Comparison of ENCODE assay signal across 1 cellular context in the genomic region with DNA sequence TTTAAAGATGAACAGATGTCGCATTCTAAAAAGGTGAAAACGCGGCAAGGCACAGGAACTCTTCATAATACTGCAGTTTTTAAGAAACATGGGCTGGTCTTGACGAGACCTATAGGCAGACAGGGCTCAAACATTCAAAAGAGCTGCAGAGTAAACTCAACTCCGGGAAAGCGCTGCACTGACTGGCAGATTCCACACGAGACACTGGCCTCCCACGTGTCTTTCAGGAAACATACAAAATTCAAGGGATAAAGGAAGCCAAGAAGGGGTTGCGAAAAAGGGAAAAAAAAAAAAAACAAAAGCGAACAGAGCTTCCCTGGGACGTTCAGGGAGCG.
TF ChIP-seq lines count a peak whose summit lies in the region.

No MANE protein-coding gene starts in this region.

TF ChIP-seq in GM12878, 131 proteins besides CTCF, POLR2A, EP300 and RAD21 (continued from another document and continues in another):
- no peak for TF ChIP-seq MTA2 (IDR thresholded peaks at IDR 0.05; ENCODE audit: low read depth)
- TF ChIP-seq, protein P1, sequence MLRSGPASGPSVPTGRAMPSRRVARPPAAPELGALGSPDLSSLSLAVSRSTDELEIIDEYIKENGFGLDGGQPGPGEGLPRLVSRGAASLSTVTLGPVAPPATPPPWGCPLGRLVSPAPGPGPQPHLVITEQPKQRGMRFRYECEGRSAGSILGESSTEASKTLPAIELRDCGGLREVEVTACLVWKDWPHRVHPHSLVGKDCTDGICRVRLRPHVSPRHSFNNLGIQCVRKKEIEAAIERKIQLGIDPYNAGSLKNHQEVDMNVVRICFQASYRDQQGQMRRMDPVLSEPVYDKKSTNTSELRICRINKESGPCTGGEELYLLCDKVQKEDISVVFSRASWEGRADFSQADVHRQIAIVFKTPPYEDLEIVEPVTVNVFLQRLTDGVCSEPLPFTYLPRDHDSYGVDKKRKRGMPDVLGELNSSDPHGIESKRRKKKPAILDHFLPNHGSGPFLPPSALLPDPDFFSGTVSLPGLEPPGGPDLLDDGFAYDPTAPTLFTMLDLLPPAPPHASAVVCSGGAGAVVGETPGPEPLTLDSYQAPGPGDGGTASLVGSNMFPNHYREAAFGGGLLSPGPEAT (IDR thresholded peaks at IDR 0.05; ENCODE audit: low read depth) = no peak; the same call in 1 of the 2 replicates
- TF ChIP-seq BMI1 (IDR thresholded peaks at IDR 0.05; ENCODE audit: borderline replicate concordance) = no peak
- no peak for TF ChIP-seq FOXK2 (IDR thresholded peaks at IDR 0.05)
- no peak for TF ChIP-seq GATAD2B (conservative IDR thresholded peaks at IDR 0.05; ENCODE audit: low read depth)
- TF ChIP-seq, protein P2, sequence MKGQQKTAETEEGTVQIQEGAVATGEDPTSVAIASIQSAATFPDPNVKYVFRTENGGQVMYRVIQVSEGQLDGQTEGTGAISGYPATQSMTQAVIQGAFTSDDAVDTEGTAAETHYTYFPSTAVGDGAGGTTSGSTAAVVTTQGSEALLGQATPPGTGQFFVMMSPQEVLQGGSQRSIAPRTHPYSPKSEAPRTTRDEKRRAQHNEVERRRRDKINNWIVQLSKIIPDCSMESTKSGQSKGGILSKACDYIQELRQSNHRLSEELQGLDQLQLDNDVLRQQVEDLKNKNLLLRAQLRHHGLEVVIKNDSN (IDR thresholded peaks at IDR 0.05; ENCODE audit: borderline replicate concordance, extremely low read length, insufficient read depth, low read depth, low read length) = no peak
- TF ChIP-seq TCF12 (IDR thresholded peaks at IDR 0.05; ENCODE audit: low read depth, low read length) = no peak
- TF ChIP-seq EED (IDR thresholded peaks at IDR 0.05; ENCODE audit: low read depth) = no peak
- peak; percentile 62 for TF ChIP-seq SMAD1 (IDR thresholded peaks at IDR 0.05; ENCODE audit: low read depth, partially characterized antibody)
- no peak for TF ChIP-seq ESRRA (IDR thresholded peaks at IDR 0.05; ENCODE audit: low read length)
- no peak for TF ChIP-seq BACH1 (IDR thresholded peaks at IDR 0.05; ENCODE audit: borderline replicate concordance)
- TF ChIP-seq SUZ12 (IDR thresholded peaks at IDR 0.05; ENCODE audit: unreplicated experiment) = no peak
- TF ChIP-seq ZBED1 (IDR thresholded peaks at IDR 0.05; ENCODE audit: borderline replicate concordance) = no peak; the same call in 1 of the 2 replicates
- 0 out of 2 replicates have a peak, but pooled peaks have one; percentile 36 for TF ChIP-seq FOXM1 (IDR thresholded peaks at IDR 0.05; ENCODE audit: low read depth, low read length)
- TF ChIP-seq CHD4 (IDR thresholded peaks at IDR 0.05) = no peak
- TF ChIP-seq CHD2 (IDR thresholded peaks at IDR 0.05; ENCODE audit: borderline replicate concordance, low read depth, low read length) = 0 out of 2 replicates have a peak, but pooled peaks have one; percentile 8
- 0 out of 2 replicates have a peak, but pooled peaks have one; percentile 31 for TF ChIP-seq MTA3 (IDR thresholded peaks at IDR 0.05; ENCODE audit: borderline replicate concordance, low read length)
- TF ChIP-seq, protein P3, sequence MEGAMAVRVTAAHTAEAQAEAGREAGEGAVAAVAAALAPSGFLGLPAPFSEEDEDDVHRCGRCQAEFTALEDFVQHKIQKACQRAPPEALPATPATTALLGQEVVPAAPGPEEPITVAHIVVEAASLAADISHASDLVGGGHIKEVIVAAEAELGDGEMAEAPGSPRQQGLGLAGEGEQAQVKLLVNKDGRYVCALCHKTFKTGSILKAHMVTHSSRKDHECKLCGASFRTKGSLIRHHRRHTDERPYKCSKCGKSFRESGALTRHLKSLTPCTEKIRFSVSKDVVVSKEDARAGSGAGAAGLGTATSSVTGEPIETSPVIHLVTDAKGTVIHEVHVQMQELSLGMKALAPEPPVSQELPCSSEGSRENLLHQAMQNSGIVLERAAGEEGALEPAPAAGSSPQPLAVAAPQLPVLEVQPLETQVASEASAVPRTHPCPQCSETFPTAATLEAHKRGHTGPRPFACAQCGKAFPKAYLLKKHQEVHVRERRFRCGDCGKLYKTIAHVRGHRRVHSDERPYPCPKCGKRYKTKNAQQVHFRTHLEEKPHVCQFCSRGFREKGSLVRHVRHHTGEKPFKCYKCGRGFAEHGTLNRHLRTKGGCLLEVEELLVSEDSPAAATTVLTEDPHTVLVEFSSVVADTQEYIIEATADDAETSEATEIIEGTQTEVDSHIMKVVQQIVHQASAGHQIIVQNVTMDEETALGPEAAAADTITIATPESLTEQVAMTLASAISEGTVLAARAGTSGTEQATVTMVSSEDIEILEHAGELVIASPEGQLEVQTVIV (IDR thresholded peaks at IDR 0.05; ENCODE audit: borderline replicate concordance, partially characterized antibody) = no peak
- TF ChIP-seq JUND (IDR thresholded peaks at IDR 0.05; ENCODE audit: low read depth, low read length) = no peak
- TF ChIP-seq, protein P4, sequence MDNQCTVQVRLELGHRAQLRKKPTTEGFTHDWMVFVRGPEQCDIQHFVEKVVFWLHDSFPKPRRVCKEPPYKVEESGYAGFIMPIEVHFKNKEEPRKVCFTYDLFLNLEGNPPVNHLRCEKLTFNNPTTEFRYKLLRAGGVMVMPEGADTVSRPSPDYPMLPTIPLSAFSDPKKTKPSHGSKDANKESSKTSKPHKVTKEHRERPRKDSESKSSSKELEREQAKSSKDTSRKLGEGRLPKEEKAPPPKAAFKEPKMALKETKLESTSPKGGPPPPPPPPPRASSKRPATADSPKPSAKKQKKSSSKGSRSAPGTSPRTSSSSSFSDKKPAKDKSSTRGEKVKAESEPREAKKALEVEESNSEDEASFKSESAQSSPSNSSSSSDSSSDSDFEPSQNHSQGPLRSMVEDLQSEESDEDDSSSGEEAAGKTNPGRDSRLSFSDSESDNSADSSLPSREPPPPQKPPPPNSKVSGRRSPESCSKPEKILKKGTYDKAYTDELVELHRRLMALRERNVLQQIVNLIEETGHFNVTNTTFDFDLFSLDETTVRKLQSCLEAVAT (IDR thresholded peaks at IDR 0.05) = peak; percentile 47
- no peak for TF ChIP-seq SREBF1 (IDR thresholded peaks at IDR 0.05; ENCODE audit: low read length)
- TF ChIP-seq SMARCA5 (IDR thresholded peaks at IDR 0.05) = no peak
- no peak for TF ChIP-seq PRDM15 (CRISPR knock-in tag; IDR thresholded peaks at IDR 0.05)
- no peak for TF ChIP-seq NR2C2 (IDR thresholded peaks at IDR 0.05; ENCODE audit: borderline replicate concordance, control insufficient read depth, insufficient read length, low read depth)
- no peak for TF ChIP-seq DPF2 (IDR thresholded peaks at IDR 0.05)
- no peak for TF ChIP-seq HDAC2 (IDR thresholded peaks at IDR 0.05)
- TF ChIP-seq CEBPZ (IDR thresholded peaks at IDR 0.05; ENCODE audit: low read depth, low read length) = no peak
- no peak for TF ChIP-seq ETV6 (conservative IDR thresholded peaks at IDR 0.05 in 1 of 2, IDR thresholded peaks at IDR 0.05 in 1 of 2; ENCODE audit: borderline replicate concordance in 1 of 2, low read depth in 1 of 2)
- TF ChIP-seq, protein P5, sequence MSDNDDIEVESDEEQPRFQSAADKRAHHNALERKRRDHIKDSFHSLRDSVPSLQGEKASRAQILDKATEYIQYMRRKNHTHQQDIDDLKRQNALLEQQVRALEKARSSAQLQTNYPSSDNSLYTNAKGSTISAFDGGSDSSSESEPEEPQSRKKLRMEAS (IDR thresholded peaks at IDR 0.05; ENCODE audit: low read depth, low read length) = peak; percentile 80
- no peak for TF ChIP-seq ZBTB33 (IDR thresholded peaks at IDR 0.05)
- peak; percentile 67 for TF ChIP-seq SKIL (IDR thresholded peaks at IDR 0.05; ENCODE audit: low read depth, poor library complexity, severe bottlenecking)
- TF ChIP-seq NFYA (IDR thresholded peaks at IDR 0.05; ENCODE audit: borderline replicate concordance, low read depth, low read length) = no peak
- no peak for TF ChIP-seq ZNF24 (IDR thresholded peaks at IDR 0.05)
- TF ChIP-seq, protein P6, sequence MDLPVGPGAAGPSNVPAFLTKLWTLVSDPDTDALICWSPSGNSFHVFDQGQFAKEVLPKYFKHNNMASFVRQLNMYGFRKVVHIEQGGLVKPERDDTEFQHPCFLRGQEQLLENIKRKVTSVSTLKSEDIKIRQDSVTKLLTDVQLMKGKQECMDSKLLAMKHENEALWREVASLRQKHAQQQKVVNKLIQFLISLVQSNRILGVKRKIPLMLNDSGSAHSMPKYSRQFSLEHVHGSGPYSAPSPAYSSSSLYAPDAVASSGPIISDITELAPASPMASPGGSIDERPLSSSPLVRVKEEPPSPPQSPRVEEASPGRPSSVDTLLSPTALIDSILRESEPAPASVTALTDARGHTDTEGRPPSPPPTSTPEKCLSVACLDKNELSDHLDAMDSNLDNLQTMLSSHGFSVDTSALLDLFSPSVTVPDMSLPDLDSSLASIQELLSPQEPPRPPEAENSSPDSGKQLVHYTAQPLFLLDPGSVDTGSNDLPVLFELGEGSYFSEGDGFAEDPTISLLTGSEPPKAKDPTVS (IDR thresholded peaks at IDR 0.05; ENCODE audit: low read depth, low read length) = no peak
- TF ChIP-seq ZZZ3 (IDR thresholded peaks at IDR 0.05; ENCODE audit: control insufficient read depth, insufficient read length, low read depth) = no peak
- no peak for TF ChIP-seq MYC (IDR thresholded peaks at IDR 0.05; ENCODE audit: insufficient read depth, insufficient read length, insufficient replicate concordance, low read length, severe bottlenecking)
- TF ChIP-seq IKZF2 (IDR thresholded peaks at IDR 0.05) = peak in 1 of 2 experiments; percentile 80
- no peak for TF ChIP-seq SPI1 (IDR thresholded peaks at IDR 0.05; ENCODE audit: borderline replicate concordance, insufficient read depth, low read depth, low read length)
- TF ChIP-seq CBFB (IDR thresholded peaks at IDR 0.05; ENCODE audit: low read depth) = no peak
- no peak for TF ChIP-seq NRF1 (conservative IDR thresholded peaks at IDR 0.05; ENCODE audit: low read depth, low read length)
